7 cellular contexts compared by ENCODE assay signal in genomic region chr3:117298273-117298672, GRCh38.
"Had no signal": no experiment of that assay in that cellular context is flagged by ENCODE, and none has a peak within 500 bp of the region (broad histone marks: within the 10 kb centered on the region; RNA-seq: fewer than 3 reads in every experiment).

No MANE protein-coding gene starts in this region.

- FAIRE-seq: G401.6, GM12878, GM12891, GM18507, GM19239 had no signal

- DNase-seq: GDM1, GF-D8 had no signal

- H3K4me3 ChIP-seq: GM12878 had no signal
